1 cellular context compared by ENCODE assay signal in genomic region chr15:61702224-61703120, GRCh38.
TF ChIP-seq lines count a peak whose summit lies in the region.

No MANE protein-coding gene starts in this region.

TF ChIP-seq in H1, 55 proteins besides CTCF, POLR2A, EP300 and RAD21 (continued from another document):
- TF ChIP-seq, protein P1, sequence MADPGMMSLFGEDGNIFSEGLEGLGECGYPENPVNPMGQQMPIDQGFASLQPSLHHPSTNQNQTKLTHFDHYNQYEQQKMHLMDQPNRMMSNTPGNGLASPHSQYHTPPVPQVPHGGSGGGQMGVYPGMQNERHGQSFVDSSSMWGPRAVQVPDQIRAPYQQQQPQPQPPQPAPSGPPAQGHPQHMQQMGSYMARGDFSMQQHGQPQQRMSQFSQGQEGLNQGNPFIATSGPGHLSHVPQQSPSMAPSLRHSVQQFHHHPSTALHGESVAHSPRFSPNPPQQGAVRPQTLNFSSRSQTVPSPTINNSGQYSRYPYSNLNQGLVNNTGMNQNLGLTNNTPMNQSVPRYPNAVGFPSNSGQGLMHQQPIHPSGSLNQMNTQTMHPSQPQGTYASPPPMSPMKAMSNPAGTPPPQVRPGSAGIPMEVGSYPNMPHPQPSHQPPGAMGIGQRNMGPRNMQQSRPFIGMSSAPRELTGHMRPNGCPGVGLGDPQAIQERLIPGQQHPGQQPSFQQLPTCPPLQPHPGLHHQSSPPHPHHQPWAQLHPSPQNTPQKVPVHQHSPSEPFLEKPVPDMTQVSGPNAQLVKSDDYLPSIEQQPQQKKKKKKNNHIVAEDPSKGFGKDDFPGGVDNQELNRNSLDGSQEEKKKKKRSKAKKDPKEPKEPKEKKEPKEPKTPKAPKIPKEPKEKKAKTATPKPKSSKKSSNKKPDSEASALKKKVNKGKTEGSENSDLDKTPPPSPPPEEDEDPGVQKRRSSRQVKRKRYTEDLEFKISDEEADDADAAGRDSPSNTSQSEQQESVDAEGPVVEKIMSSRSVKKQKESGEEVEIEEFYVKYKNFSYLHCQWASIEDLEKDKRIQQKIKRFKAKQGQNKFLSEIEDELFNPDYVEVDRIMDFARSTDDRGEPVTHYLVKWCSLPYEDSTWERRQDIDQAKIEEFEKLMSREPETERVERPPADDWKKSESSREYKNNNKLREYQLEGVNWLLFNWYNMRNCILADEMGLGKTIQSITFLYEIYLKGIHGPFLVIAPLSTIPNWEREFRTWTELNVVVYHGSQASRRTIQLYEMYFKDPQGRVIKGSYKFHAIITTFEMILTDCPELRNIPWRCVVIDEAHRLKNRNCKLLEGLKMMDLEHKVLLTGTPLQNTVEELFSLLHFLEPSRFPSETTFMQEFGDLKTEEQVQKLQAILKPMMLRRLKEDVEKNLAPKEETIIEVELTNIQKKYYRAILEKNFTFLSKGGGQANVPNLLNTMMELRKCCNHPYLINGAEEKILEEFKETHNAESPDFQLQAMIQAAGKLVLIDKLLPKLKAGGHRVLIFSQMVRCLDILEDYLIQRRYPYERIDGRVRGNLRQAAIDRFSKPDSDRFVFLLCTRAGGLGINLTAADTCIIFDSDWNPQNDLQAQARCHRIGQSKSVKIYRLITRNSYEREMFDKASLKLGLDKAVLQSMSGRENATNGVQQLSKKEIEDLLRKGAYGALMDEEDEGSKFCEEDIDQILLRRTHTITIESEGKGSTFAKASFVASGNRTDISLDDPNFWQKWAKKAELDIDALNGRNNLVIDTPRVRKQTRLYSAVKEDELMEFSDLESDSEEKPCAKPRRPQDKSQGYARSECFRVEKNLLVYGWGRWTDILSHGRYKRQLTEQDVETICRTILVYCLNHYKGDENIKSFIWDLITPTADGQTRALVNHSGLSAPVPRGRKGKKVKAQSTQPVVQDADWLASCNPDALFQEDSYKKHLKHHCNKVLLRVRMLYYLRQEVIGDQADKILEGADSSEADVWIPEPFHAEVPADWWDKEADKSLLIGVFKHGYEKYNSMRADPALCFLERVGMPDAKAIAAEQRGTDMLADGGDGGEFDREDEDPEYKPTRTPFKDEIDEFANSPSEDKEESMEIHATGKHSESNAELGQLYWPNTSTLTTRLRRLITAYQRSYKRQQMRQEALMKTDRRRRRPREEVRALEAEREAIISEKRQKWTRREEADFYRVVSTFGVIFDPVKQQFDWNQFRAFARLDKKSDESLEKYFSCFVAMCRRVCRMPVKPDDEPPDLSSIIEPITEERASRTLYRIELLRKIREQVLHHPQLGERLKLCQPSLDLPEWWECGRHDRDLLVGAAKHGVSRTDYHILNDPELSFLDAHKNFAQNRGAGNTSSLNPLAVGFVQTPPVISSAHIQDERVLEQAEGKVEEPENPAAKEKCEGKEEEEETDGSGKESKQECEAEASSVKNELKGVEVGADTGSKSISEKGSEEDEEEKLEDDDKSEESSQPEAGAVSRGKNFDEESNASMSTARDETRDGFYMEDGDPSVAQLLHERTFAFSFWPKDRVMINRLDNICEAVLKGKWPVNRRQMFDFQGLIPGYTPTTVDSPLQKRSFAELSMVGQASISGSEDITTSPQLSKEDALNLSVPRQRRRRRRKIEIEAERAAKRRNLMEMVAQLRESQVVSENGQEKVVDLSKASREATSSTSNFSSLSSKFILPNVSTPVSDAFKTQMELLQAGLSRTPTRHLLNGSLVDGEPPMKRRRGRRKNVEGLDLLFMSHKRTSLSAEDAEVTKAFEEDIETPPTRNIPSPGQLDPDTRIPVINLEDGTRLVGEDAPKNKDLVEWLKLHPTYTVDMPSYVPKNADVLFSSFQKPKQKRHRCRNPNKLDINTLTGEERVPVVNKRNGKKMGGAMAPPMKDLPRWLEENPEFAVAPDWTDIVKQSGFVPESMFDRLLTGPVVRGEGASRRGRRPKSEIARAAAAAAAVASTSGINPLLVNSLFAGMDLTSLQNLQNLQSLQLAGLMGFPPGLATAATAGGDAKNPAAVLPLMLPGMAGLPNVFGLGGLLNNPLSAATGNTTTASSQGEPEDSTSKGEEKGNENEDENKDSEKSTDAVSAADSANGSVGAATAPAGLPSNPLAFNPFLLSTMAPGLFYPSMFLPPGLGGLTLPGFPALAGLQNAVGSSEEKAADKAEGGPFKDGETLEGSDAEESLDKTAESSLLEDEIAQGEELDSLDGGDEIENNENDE (IDR thresholded peaks at IDR 0.05; ENCODE audit: insufficient replicate concordance, low read length) = no peak
- TF ChIP-seq ATF2 (IDR thresholded peaks at IDR 0.05; ENCODE audit: low read length) (no peak), RFX5 (IDR thresholded peaks at IDR 0.05; ENCODE audit: borderline replicate concordance, low read depth, low read length) (no peak), USF2 (IDR thresholded peaks at IDR 0.05; ENCODE audit: low read length) (no peak), CEBPB (IDR thresholded peaks at IDR 0.05; ENCODE audit: low read depth, low read length) (no peak), SUZ12 (IDR thresholded peaks at IDR 0.05; ENCODE audit: low read length) (no peak), RNF2 (IDR thresholded peaks at IDR 0.05; ENCODE audit: borderline replicate concordance, low read depth, low read length, missing control alignments, poor library complexity, severe bottlenecking) (no peak), PHF8 (conservative IDR thresholded peaks at IDR 0.05; ENCODE audit: low read depth, low read length) (no peak)
